ENCODE assay signal across 8 cellular contexts in genomic region chr12:106957617-106958016, GRCh38. TPM values are rescaled to one million over a fixed set of nuclear protein-coding genes. Genes with fewer than 3 reads are reported as not detected.
DNase-seq lines count a peak whose midpoint lies in the region; ATAC-seq and TF ChIP-seq lines count a peak whose summit lies in the region.

No MANE protein-coding gene starts in this region.

- no peaks in the 10 kb centered on the region for H3K27me3 Mint-ChIP-seq in activated T-cell treated with anti-CD3 and anti-CD28 coated beads, Interleukin-2, amount 50 U/mL, for 24 hours
- peaks cover 23% of the 10 kb centered on the region for H3K27me3 Mint-ChIP-seq in WTC11 (ENCODE audit: low read depth)

- no peaks in the 10 kb centered on the region for H3K9me3 Mint-ChIP-seq in activated T-cell treated with anti-CD3 and anti-CD28 coated beads, Interleukin-2, amount 50 U/mL, for 24 hours
- H3K9me3 Mint-ChIP-seq in WTC11, result no peaks in the 10 kb centered on the region

- H3K4me3 ChIP-seq in iPS-18a (ENCODE audit: low read length) (peak overlapping the region; percentile 83), thoracic aorta (peak overlapping the region; percentile 97)

- CTCF ChIA-PET in WTC11 (lab: Charles Lee), result no interaction called here

- H3K36me3 ChIP-seq in iPS-18a (ENCODE audit: control insufficient read depth, low read depth, low read length) (no peaks in the 10 kb centered on the region), thoracic aorta (no peaks in the 10 kb centered on the region)

- DNase-seq in activated T-cell treated with anti-CD3 and anti-CD28 coated beads, Interleukin-2, amount 50 U/mL, for 24 hours, result no peak
- no peak for DNase-seq in activated T-cell treated with anti-CD3 and anti-CD28 coated beads, Interleukin-2, amount 50 U/mL, for 1 hour
- no peak for DNase-seq in WTC11 (ENCODE audit: low spot score)
- DNase-seq in thoracic aorta (ENCODE audit: low spot score), result no peak
- DNase-seq in NCI-H2081 (lab: John Stamatoyannopoulos, UW), result no peak
- DNase-seq in NCI-H187 treated with DMSO at 0.1 percent for 48 hours (lab: John Stamatoyannopoulos, UW), result no peak

- H3K27ac Mint-ChIP-seq in activated T-cell treated with anti-CD3 and anti-CD28 coated beads, Interleukin-2, amount 50 U/mL, for 24 hours, result peak overlapping the region; percentile 92
- H3K27ac Mint-ChIP-seq in WTC11, result no peak overlapping the region

- H3K27ac ChIP-seq in iPS-18a (ENCODE audit: low read length) (no peak overlapping the region), thoracic aorta (no peak overlapping the region)

- H3K4me1 ChIP-seq in iPS-18a (ENCODE audit: control insufficient read depth, low read depth, low read length) (no peaks in the 10 kb centered on the region), thoracic aorta (ENCODE audit: control insufficient read depth in 1 of 2, low read depth in 2 of 2) (peaks cover 23 to 45% of the 10 kb centered on the region in 2 donors)

- no peak for TF ChIP-seq CTCF in WTC11 (IDR thresholded peaks at IDR 0.05)
- TF ChIP-seq CTCF in thoracic aorta (IDR thresholded peaks at IDR 0.05), result no peak

- H3K4me3 Mint-ChIP-seq in activated T-cell treated with anti-CD3 and anti-CD28 coated beads, Interleukin-2, amount 50 U/mL, for 24 hours, result peak overlapping the region; percentile 99
- H3K4me3 Mint-ChIP-seq in WTC11, result peak overlapping the region; percentile 97

- POLR2A ChIA-PET in WTC11 (lab: Charles Lee), result no interaction called here

- peaks cover 35% of the 10 kb centered on the region for H3K36me3 Mint-ChIP-seq in activated T-cell treated with anti-CD3 and anti-CD28 coated beads, Interleukin-2, amount 50 U/mL, for 24 hours (ENCODE audit: low read depth)
- no peaks in the 10 kb centered on the region for H3K36me3 Mint-ChIP-seq in WTC11

- ATAC-seq in WTC11 (no peak), thoracic aorta (ENCODE audit: insufficient number of reproducible peaks, low FRiP score, low read depth) (no peak), HG03342 (IDR thresholded peaks at IDR 0.05; ENCODE audit: unreplicated experiment) (no peak)

- peaks cover 31% of the 10 kb centered on the region for H3K4me1 Mint-ChIP-seq in activated T-cell treated with anti-CD3 and anti-CD28 coated beads, Interleukin-2, amount 50 U/mL, for 24 hours (ENCODE audit: low read depth)
- H3K4me1 Mint-ChIP-seq in WTC11, result peaks cover 8% of the 10 kb centered on the region

- H3K9me3 ChIP-seq in iPS-18a (ENCODE audit: control insufficient read depth, low read depth, low read length) (no peaks in the 10 kb centered on the region), thoracic aorta (no peaks in the 10 kb centered on the region)

- H3K27me3 ChIP-seq in iPS-18a (ENCODE audit: control insufficient read depth, insufficient read depth, low read length) (peaks cover 21% of the 10 kb centered on the region), thoracic aorta (replicated peaks; ENCODE audit: insufficient read depth) (no peaks in the 10 kb centered on the region)

- no peak overlapping the region for H3K9ac ChIP-seq in iPS-18a (ENCODE audit: low read length)

TF ChIP-seq in WTC11, 78 proteins besides CTCF, POLR2A, EP300 and RAD21:
- TF ChIP-seq E2F4 (CRISPR knock-in tag; IDR thresholded peaks at IDR 0.05; ENCODE audit: borderline replicate concordance, low read depth) (no peak), ATF6 (CRISPR knock-in tag; IDR thresholded peaks at IDR 0.05) (no peak), ZNF416 (CRISPR knock-in tag; IDR thresholded peaks at IDR 0.05) (no peak), ZNF263 (CRISPR knock-in tag; IDR thresholded peaks at IDR 0.05; ENCODE audit: low read depth) (no peak), ZMAT4 (CRISPR knock-in tag; IDR thresholded peaks at IDR 0.05) (no peak), CREM (CRISPR knock-in tag; IDR thresholded peaks at IDR 0.05) (no peak), RELA (CRISPR knock-in tag; IDR thresholded peaks at IDR 0.05; ENCODE audit: borderline replicate concordance) (no peak), ATF2 (CRISPR knock-in tag; IDR thresholded peaks at IDR 0.05; ENCODE audit: borderline replicate concordance, low read depth) (no peak), ZNF232 (CRISPR knock-in tag; IDR thresholded peaks at IDR 0.05) (no peak), FOXJ3 (CRISPR knock-in tag; IDR thresholded peaks at IDR 0.05; ENCODE audit: borderline replicate concordance) (no peak), NFATC4 (CRISPR knock-in tag; IDR thresholded peaks at IDR 0.05) (no peak)

RNA-seq across cellular contexts. Expression of gene TMEM263, which starts 1.9 kb away (rescaled TPM):
- total RNA-seq in WTC11 (2021), result 15.2 to 18.0 TPM (median 16.8 TPM) in 3 replicates
- total RNA-seq in thoracic aorta, result 10 to 100 TPM; 32.2 to 57.8 TPM

RNA-seq across cellular contexts. Expression of gene MTERF2, which starts 29.3 kb away (rescaled TPM):
- total RNA-seq in WTC11 (2021) (7.0 to 9.3 TPM (median 9.0 TPM) in 3 replicates), thoracic aorta (10 to 100 TPM in 1 of 2 donors, 1 to 10 TPM in 1; 5.8 to 11.1 TPM)
